2 cellular contexts compared by ENCODE assay signal in the genomic region with DNA sequence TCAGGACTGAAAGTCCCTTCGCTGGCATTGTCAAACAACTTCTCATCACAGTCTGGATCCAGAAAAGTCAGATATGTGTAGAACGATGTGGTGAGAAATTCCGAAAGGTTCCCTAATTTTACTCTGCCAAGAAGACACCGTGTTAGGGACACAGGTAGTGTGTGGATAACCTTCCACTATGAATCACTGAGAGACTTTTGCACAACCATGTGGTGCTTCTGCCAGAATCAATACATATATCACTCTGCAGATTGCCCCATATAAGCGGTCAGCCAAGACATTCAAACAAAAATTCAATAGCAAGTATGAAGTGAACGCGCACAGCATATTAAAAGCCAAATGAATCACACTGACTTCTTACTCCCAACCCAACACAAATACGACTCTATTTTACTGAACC.
TF ChIP-seq lines count a peak whose summit lies in the region.

No MANE protein-coding gene starts in this region.

TF ChIP-seq in liver, 16 proteins besides CTCF, POLR2A, EP300 and RAD21:
- TF ChIP-seq HNF4A (conservative IDR thresholded peaks at IDR 0.05) (peak in 1 of 2 donors; percentile 49), FOXA1 (IDR thresholded peaks at IDR 0.05) (no peak), FOXA2 (IDR thresholded peaks at IDR 0.05) (peak; percentile 12), YY1 (IDR thresholded peaks at IDR 0.05) (peak; percentile 10), HNF4G (IDR thresholded peaks at IDR 0.05) (no peak), TAF1 (conservative IDR thresholded peaks at IDR 0.05) (no peak), JUND (IDR thresholded peaks at IDR 0.05) (peak; percentile 57 to 66), SP1 (IDR thresholded peaks at IDR 0.05) (peak; percentile 21), NR2F2 (IDR thresholded peaks at IDR 0.05) (no peak), RXRA (IDR thresholded peaks at IDR 0.05) (peak; percentile 25 to 61), EGR1 (IDR thresholded peaks at IDR 0.05; ENCODE audit: low read depth in 2 of 2) (no peak), GABPA (IDR thresholded peaks at IDR 0.05 in 1 of 2, conservative IDR thresholded peaks at IDR 0.05 in 1 of 2) (no peak)
- TF ChIP-seq, protein P1, sequence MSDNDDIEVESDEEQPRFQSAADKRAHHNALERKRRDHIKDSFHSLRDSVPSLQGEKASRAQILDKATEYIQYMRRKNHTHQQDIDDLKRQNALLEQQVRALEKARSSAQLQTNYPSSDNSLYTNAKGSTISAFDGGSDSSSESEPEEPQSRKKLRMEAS (IDR thresholded peaks at IDR 0.05), result no peak
- TF ChIP-seq, protein P2, sequence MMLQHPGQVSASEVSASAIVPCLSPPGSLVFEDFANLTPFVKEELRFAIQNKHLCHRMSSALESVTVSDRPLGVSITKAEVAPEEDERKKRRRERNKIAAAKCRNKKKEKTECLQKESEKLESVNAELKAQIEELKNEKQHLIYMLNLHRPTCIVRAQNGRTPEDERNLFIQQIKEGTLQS (IDR thresholded peaks at IDR 0.05), result no peak
- TF ChIP-seq, protein P3, sequence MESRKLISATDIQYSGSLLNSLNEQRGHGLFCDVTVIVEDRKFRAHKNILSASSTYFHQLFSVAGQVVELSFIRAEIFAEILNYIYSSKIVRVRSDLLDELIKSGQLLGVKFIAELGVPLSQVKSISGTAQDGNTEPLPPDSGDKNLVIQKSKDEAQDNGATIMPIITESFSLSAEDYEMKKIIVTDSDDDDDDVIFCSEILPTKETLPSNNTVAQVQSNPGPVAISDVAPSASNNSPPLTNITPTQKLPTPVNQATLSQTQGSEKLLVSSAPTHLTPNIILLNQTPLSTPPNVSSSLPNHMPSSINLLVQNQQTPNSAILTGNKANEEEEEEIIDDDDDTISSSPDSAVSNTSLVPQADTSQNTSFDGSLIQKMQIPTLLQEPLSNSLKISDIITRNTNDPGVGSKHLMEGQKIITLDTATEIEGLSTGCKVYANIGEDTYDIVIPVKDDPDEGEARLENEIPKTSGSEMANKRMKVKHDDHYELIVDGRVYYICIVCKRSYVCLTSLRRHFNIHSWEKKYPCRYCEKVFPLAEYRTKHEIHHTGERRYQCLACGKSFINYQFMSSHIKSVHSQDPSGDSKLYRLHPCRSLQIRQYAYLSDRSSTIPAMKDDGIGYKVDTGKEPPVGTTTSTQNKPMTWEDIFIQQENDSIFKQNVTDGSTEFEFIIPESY (IDR thresholded peaks at IDR 0.05), result peak; percentile 18
- TF ChIP-seq, protein P4, sequence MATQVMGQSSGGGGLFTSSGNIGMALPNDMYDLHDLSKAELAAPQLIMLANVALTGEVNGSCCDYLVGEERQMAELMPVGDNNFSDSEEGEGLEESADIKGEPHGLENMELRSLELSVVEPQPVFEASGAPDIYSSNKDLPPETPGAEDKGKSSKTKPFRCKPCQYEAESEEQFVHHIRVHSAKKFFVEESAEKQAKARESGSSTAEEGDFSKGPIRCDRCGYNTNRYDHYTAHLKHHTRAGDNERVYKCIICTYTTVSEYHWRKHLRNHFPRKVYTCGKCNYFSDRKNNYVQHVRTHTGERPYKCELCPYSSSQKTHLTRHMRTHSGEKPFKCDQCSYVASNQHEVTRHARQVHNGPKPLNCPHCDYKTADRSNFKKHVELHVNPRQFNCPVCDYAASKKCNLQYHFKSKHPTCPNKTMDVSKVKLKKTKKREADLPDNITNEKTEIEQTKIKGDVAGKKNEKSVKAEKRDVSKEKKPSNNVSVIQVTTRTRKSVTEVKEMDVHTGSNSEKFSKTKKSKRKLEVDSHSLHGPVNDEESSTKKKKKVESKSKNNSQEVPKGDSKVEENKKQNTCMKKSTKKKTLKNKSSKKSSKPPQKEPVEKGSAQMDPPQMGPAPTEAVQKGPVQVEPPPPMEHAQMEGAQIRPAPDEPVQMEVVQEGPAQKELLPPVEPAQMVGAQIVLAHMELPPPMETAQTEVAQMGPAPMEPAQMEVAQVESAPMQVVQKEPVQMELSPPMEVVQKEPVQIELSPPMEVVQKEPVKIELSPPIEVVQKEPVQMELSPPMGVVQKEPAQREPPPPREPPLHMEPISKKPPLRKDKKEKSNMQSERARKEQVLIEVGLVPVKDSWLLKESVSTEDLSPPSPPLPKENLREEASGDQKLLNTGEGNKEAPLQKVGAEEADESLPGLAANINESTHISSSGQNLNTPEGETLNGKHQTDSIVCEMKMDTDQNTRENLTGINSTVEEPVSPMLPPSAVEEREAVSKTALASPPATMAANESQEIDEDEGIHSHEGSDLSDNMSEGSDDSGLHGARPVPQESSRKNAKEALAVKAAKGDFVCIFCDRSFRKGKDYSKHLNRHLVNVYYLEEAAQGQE (IDR thresholded peaks at IDR 0.05), result peak; percentile 20

TF ChIP-seq in HepG2, 621 proteins besides CTCF, POLR2A, EP300 and RAD21:
- TF ChIP-seq, protein P5, sequence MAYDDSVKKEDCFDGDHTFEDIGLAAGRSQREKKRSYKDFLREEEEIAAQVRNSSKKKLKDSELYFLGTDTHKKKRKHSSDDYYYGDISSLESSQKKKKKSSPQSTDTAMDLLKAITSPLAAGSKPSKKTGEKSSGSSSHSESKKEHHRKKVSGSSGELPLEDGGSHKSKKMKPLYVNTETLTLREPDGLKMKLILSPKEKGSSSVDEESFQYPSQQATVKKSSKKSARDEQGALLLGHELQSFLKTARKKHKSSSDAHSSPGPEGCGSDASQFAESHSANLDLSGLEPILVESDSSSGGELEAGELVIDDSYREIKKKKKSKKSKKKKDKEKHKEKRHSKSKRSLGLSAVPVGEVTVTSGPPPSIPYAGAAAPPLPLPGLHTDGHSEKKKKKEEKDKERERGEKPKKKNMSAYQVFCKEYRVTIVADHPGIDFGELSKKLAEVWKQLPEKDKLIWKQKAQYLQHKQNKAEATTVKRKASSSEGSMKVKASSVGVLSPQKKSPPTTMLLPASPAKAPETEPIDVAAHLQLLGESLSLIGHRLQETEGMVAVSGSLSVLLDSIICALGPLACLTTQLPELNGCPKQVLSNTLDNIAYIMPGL (CRISPR knock-in tag; IDR thresholded peaks at IDR 0.05; ENCODE audit: borderline replicate concordance in 1 of 2, low read depth in 1 of 2), result no peak
- no peak for TF ChIP-seq SALL1 (CRISPR knock-in tag; IDR thresholded peaks at IDR 0.05)
- TF ChIP-seq, protein P6, sequence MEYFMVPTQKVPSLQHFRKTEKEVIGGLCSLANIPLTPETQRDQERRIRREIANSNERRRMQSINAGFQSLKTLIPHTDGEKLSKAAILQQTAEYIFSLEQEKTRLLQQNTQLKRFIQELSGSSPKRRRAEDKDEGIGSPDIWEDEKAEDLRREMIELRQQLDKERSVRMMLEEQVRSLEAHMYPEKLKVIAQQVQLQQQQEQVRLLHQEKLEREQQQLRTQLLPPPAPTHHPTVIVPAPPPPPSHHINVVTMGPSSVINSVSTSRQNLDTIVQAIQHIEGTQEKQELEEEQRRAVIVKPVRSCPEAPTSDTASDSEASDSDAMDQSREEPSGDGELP (IDR thresholded peaks at IDR 0.05; ENCODE audit: borderline replicate concordance, low read depth), result no peak
- TF ChIP-seq, protein P7, sequence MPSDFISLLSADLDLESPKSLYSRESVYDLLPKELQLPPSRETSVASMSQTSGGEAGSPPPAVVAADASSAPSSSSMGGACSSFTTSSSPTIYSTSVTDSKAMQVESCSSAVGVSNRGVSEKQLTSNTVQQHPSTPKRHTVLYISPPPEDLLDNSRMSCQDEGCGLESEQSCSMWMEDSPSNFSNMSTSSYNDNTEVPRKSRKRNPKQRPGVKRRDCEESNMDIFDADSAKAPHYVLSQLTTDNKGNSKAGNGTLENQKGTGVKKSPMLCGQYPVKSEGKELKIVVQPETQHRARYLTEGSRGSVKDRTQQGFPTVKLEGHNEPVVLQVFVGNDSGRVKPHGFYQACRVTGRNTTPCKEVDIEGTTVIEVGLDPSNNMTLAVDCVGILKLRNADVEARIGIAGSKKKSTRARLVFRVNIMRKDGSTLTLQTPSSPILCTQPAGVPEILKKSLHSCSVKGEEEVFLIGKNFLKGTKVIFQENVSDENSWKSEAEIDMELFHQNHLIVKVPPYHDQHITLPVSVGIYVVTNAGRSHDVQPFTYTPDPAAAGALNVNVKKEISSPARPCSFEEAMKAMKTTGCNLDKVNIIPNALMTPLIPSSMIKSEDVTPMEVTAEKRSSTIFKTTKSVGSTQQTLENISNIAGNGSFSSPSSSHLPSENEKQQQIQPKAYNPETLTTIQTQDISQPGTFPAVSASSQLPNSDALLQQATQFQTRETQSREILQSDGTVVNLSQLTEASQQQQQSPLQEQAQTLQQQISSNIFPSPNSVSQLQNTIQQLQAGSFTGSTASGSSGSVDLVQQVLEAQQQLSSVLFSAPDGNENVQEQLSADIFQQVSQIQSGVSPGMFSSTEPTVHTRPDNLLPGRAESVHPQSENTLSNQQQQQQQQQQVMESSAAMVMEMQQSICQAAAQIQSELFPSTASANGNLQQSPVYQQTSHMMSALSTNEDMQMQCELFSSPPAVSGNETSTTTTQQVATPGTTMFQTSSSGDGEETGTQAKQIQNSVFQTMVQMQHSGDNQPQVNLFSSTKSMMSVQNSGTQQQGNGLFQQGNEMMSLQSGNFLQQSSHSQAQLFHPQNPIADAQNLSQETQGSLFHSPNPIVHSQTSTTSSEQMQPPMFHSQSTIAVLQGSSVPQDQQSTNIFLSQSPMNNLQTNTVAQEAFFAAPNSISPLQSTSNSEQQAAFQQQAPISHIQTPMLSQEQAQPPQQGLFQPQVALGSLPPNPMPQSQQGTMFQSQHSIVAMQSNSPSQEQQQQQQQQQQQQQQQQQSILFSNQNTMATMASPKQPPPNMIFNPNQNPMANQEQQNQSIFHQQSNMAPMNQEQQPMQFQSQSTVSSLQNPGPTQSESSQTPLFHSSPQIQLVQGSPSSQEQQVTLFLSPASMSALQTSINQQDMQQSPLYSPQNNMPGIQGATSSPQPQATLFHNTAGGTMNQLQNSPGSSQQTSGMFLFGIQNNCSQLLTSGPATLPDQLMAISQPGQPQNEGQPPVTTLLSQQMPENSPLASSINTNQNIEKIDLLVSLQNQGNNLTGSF (CRISPR knock-in tag; IDR thresholded peaks at IDR 0.05), result no peak
- TF ChIP-seq MAFG (CRISPR knock-in tag; IDR thresholded peaks at IDR 0.05), result no peak
- TF ChIP-seq NFYB (CRISPR knock-in tag; IDR thresholded peaks at IDR 0.05), result no peak
- no peak for TF ChIP-seq ZNF816 (CRISPR knock-in tag; IDR thresholded peaks at IDR 0.05; ENCODE audit: borderline replicate concordance)
- no peak for TF ChIP-seq CHD4 (IDR thresholded peaks at IDR 0.05; ENCODE audit: borderline replicate concordance, low read length)
- no peak for TF ChIP-seq SMARCE1 (IDR thresholded peaks at IDR 0.05; ENCODE audit: borderline replicate concordance)
- TF ChIP-seq, protein P8, sequence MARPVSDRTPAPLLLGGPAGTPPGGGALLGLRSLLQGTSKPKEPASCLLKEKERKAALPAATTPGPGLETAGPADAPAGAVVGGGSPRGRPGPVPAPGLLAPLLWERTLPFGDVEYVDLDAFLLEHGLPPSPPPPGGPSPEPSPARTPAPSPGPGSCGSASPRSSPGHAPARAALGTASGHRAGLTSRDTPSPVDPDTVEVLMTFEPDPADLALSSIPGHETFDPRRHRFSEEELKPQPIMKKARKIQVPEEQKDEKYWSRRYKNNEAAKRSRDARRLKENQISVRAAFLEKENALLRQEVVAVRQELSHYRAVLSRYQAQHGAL (CRISPR knock-in tag; IDR thresholded peaks at IDR 0.05; ENCODE audit: not compliant biosample characterization), result no peak
- TF ChIP-seq, protein P9, sequence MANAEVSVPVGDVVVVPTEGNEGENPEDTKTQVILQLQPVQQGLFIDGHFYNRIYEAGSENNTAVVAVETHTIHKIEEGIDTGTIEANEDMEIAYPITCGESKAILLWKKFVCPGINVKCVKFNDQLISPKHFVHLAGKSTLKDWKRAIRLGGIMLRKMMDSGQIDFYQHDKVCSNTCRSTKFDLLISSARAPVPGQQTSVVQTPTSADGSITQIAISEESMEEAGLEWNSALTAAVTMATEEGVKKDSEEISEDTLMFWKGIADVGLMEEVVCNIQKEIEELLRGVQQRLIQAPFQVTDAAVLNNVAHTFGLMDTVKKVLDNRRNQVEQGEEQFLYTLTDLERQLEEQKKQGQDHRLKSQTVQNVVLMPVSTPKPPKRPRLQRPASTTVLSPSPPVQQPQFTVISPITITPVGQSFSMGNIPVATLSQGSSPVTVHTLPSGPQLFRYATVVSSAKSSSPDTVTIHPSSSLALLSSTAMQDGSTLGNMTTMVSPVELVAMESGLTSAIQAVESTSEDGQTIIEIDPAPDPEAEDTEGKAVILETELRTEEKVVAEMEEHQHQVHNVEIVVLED (CRISPR knock-in tag; IDR thresholded peaks at IDR 0.05; ENCODE audit: borderline replicate concordance), result no peak
- TF ChIP-seq MXD4 (CRISPR knock-in tag; IDR thresholded peaks at IDR 0.05), result no peak
- no peak for TF ChIP-seq ZNF10 (CRISPR knock-in tag; IDR thresholded peaks at IDR 0.05; ENCODE audit: borderline replicate concordance, low read depth)
- no peak for TF ChIP-seq DR1 (CRISPR knock-in tag; IDR thresholded peaks at IDR 0.05)
- no peak for TF ChIP-seq PCBP2 (optimal IDR thresholded peaks at IDR 0.05; ENCODE audit: low read depth, low read length, poor library complexity, severe bottlenecking)
- TF ChIP-seq TBP (CRISPR knock-in tag; IDR thresholded peaks at IDR 0.05), result no peak
- no peak for TF ChIP-seq TMF1 (CRISPR knock-in tag; IDR thresholded peaks at IDR 0.05; ENCODE audit: low read depth)
TF ChIP-seq in HepG2: peak in this region for 0.
